In genomic region chr12:55829967-55830600, GRCh38 we compare ENCODE assay signal across 8 cellular contexts. TPM values are rescaled to one million over a fixed set of nuclear protein-coding genes. Genes with fewer than 3 reads are reported as not detected.
DNase-seq lines count a peak whose midpoint lies in the region; ATAC-seq and TF ChIP-seq lines count a peak whose summit lies in the region.

No MANE protein-coding gene starts in this region.

- H3K27me3 Mint-ChIP-seq in activated CD4-positive, alpha-beta memory T cell treated with anti-CD3 and anti-CD28 coated beads, Interleukin-2, amount 10 ng/mL, durations not matched to agents 7 days and 5 days = no peaks in the 10 kb centered on the region
- peaks cover 12% of the 10 kb centered on the region for H3K27me3 Mint-ChIP-seq in endothelial cell (ENCODE audit: unreplicated experiment)

- no peaks in the 10 kb centered on the region for H3K9me3 ChIP-seq in mononuclear cell (ENCODE audit: low read depth, low read length)
- H3K9me3 ChIP-seq in thymus (ENCODE audit: control insufficient read depth) = no peaks in the 10 kb centered on the region

- TF ChIP-seq CTCF in endothelial cell (IDR thresholded peaks at IDR 0.05; ENCODE audit: unreplicated experiment) = no peak

- CTCF ChIA-PET in activated CD4-positive, alpha-beta memory T cell treated with anti-CD3 and anti-CD28 coated beads, Interleukin-2, amount 10 ng/mL, durations not matched to agents 7 days and 5 days (lab: Charles Lee) = interaction anchor here (0.6 to 2.8 kb wide), 16 partner anchors 10 to 274 kb away, joined by 3 to 36 read pairs (median 4); partner anchors contain the start of genes ORMDL2, PA2G4, PYM1 and SARNP

- H3K36me3 Mint-ChIP-seq in activated CD4-positive, alpha-beta memory T cell treated with anti-CD3 and anti-CD28 coated beads, Interleukin-2, amount 10 ng/mL, durations not matched to agents 7 days and 5 days (ENCODE audit: low read depth) = peaks cover 23% of the 10 kb centered on the region
- H3K36me3 Mint-ChIP-seq in endothelial cell (ENCODE audit: low read depth, unreplicated experiment) = peaks cover 10% of the 10 kb centered on the region

- peaks cover 12% of the 10 kb centered on the region for H3K36me3 ChIP-seq in thymus (ENCODE audit: control insufficient read depth, insufficient read depth)

- H3K27ac ChIP-seq in thymus (ENCODE audit: low read depth) = peak overlapping the region; percentile 95

- DNase-seq in ELF-1 (ENCODE audit: low read depth, low spot score) (peak; percentile 52), HuH-7 (ENCODE audit: low spot score) (peak; percentile 40), endothelial cell (ENCODE audit: low spot score) (peak; percentile 26), NCI-H128 (lab: John Stamatoyannopoulos, UW; ENCODE audit: unreplicated experiment) (no peak)
- DNase-seq in activated CD4-positive, alpha-beta memory T cell treated with anti-CD3 and anti-CD28 coated beads, Interleukin-2, amount 10 ng/mL, durations not matched to agents 7 days and 5 days = peak; percentile 50

- H3K9me3 Mint-ChIP-seq in activated CD4-positive, alpha-beta memory T cell treated with anti-CD3 and anti-CD28 coated beads, Interleukin-2, amount 10 ng/mL, durations not matched to agents 7 days and 5 days = no peaks in the 10 kb centered on the region
- H3K9me3 Mint-ChIP-seq in endothelial cell (ENCODE audit: unreplicated experiment) = no peaks in the 10 kb centered on the region

- peak overlapping the region; percentile 94 for H3K27ac Mint-ChIP-seq in activated CD4-positive, alpha-beta memory T cell treated with anti-CD3 and anti-CD28 coated beads, Interleukin-2, amount 10 ng/mL, durations not matched to agents 7 days and 5 days
- peak overlapping the region; percentile 99 for H3K27ac Mint-ChIP-seq in endothelial cell (ENCODE audit: unreplicated experiment)

- H3K27me3 ChIP-seq in mononuclear cell (ENCODE audit: insufficient read depth, low read length) (no peaks in the 10 kb centered on the region), thymus (ENCODE audit: control insufficient read depth, insufficient read depth) (no peaks in the 10 kb centered on the region)

- POLR2A ChIA-PET in activated CD4-positive, alpha-beta memory T cell treated with anti-CD3 and anti-CD28 coated beads, Interleukin-2, amount 10 ng/mL, durations not matched to agents 7 days and 5 days (lab: Charles Lee) = interaction anchor here (0.6 to 6.1 kb wide), 21 partner anchors 9 to 469 kb away, joined by 3 to 105 read pairs (median 4); partner anchors contain the start of genes CS, ORMDL2, PA2G4 and PYM1

- under 1% methylated on average over 37 of the region's 37 CpGs for WGBS in thymus

- ATAC-seq in GM21360 (IDR thresholded peaks at IDR 0.05; ENCODE audit: unreplicated experiment) = peak; percentile 20

- H3K4me1 Mint-ChIP-seq in activated CD4-positive, alpha-beta memory T cell treated with anti-CD3 and anti-CD28 coated beads, Interleukin-2, amount 10 ng/mL, durations not matched to agents 7 days and 5 days = peaks cover 54% of the 10 kb centered on the region
- H3K4me1 Mint-ChIP-seq in endothelial cell (ENCODE audit: unreplicated experiment) = peaks cover 40% of the 10 kb centered on the region

- H3K4me1 ChIP-seq in mononuclear cell (ENCODE audit: insufficient read depth, low read length) (peaks cover 53% of the 10 kb centered on the region), thymus (ENCODE audit: control insufficient read depth, insufficient read depth, low read length) (peaks cover 27% of the 10 kb centered on the region)

- H3K4me3 Mint-ChIP-seq in activated CD4-positive, alpha-beta memory T cell treated with anti-CD3 and anti-CD28 coated beads, Interleukin-2, amount 10 ng/mL, durations not matched to agents 7 days and 5 days = peak overlapping the region; percentile 99
- peak overlapping the region; percentile 100 for H3K4me3 Mint-ChIP-seq in endothelial cell (ENCODE audit: unreplicated experiment)

- H3K4me3 ChIP-seq in mononuclear cell (ENCODE audit: low read length) (peak overlapping the region; percentile 95), thymus (ENCODE audit: low read length) (peak overlapping the region; percentile 88)

RNA-seq across cellular contexts. Expression of gene DNAJC14, which starts 0.7 kb away (rescaled TPM):
- 10 to 100 TPM; 32.3 to 32.5 TPM for total RNA-seq in activated CD4-positive, alpha-beta memory T cell treated with anti-CD3 and anti-CD28 coated beads, Interleukin-2, amount 10 ng/mL, durations not matched to agents 7 days and 5 days
- 32.5 TPM for total RNA-seq in endothelial cell (ENCODE audit: unreplicated experiment)
- 23.5 TPM for total RNA-seq in mononuclear cell
- 22.2 TPM for polyA plus RNA-seq in thymus

RNA-seq across cellular contexts. Expression of gene ORMDL2, which starts 12.2 kb away (rescaled TPM):
- total RNA-seq in activated CD4-positive, alpha-beta memory T cell treated with anti-CD3 and anti-CD28 coated beads, Interleukin-2, amount 10 ng/mL, durations not matched to agents 7 days and 5 days = 10 to 100 TPM; 56.3 to 60.2 TPM
- total RNA-seq in endothelial cell (ENCODE audit: unreplicated experiment) = 33.9 TPM
- total RNA-seq in mononuclear cell = 6.8 TPM
- polyA plus RNA-seq in thymus = 36.3 TPM

RNA-seq across cellular contexts. Expression of gene SARNP, which starts 12.6 kb away (rescaled TPM):
- total RNA-seq in activated CD4-positive, alpha-beta memory T cell treated with anti-CD3 and anti-CD28 coated beads, Interleukin-2, amount 10 ng/mL, durations not matched to agents 7 days and 5 days = 10 to 100 TPM; 88.3 to 88.6 TPM
- total RNA-seq in endothelial cell (ENCODE audit: unreplicated experiment) (76.6 TPM), mononuclear cell (59.7 TPM)
- 112 TPM for polyA plus RNA-seq in thymus

RNA-seq across cellular contexts. Expression of gene MMP19, which starts 12.7 kb away (rescaled TPM):
- not detected for total RNA-seq in activated CD4-positive, alpha-beta memory T cell treated with anti-CD3 and anti-CD28 coated beads, Interleukin-2, amount 10 ng/mL, durations not matched to agents 7 days and 5 days
- total RNA-seq in endothelial cell (ENCODE audit: unreplicated experiment) (0.15 TPM), mononuclear cell (4.2 TPM)
- 19.9 TPM for polyA plus RNA-seq in thymus
